ENCODE assay signal across 22 cellular contexts in genomic region chr7:156944876-156945275, GRCh38.
"Had no signal": no experiment of that assay in that cellular context is flagged by ENCODE, and none has a peak within 500 bp of the region (broad histone marks: within the 10 kb centered on the region; RNA-seq: fewer than 3 reads in every experiment).

No MANE protein-coding gene starts in this region.

- H3K4me1 Mint-ChIP-seq: endodermal cell, natural killer cell had no signal

- DNase-seq: colonic mucosa; effector CD8-positive, alpha-beta T cell; endodermal cell; foreskin fibroblast; gastrocnemius medialis; head of caudate nucleus; left ventricle myocardium superior; lower lobe of right lung; natural killer cell; psoas muscle; right cardiac atrium; sigmoid colon; stimulated activated CD4-positive, alpha-beta T cell treated with anti-CD3 and anti-CD28 coated beads, Interleukin-2, amount 100 ng/mL, for 24 hours; stimulated activated CD4-positive, alpha-beta T cell treated with anti-CD3 and anti-CD28 coated beads, Interleukin-4, amount 100 ng/mL, for 24 hours; upper lobe of left lung had no signal

- H3K36me3 ChIP-seq: colonic mucosa, gastrocnemius medialis, lower lobe of right lung, sigmoid colon, thoracic aorta, tibial nerve, upper lobe of left lung had no signal

- H3K27ac ChIP-seq: colonic mucosa, epithelial cell of prostate, gastrocnemius medialis, lower lobe of right lung, psoas muscle, sigmoid colon, thoracic aorta, tibial nerve, upper lobe of left lung had no signal

- H3K4me3 Mint-ChIP-seq: dendritic cell treated with granulocyte-macrophage colony-stimulating factor and Interleukin-4, amounts not matched to agents 40 ng/mL and 50 ng/mL, for 4 days; endodermal cell; natural killer cell; stimulated activated effector memory CD8-positive, alpha-beta T cell treated with anti-CD3 and anti-CD28 coated beads, Interleukin-12 subunit alpha, Interleukin-12 subunit beta, amount 100 ng/mL, for 72 hours; stimulated activated naive CD8-positive, alpha-beta T cell treated with anti-CD3 and anti-CD28 coated beads, Interleukin-15, Interleukin-2, amounts not matched to agents 100 ng/mL and 50 ng/mL, for 24 hours had no signal

- H3K9me3 ChIP-seq: colonic mucosa, gastrocnemius medialis, lower lobe of right lung, psoas muscle, sigmoid colon, thoracic aorta, tibial nerve, upper lobe of left lung had no signal

- H3K27ac Mint-ChIP-seq: dendritic cell treated with granulocyte-macrophage colony-stimulating factor and Interleukin-4, amounts not matched to agents 40 ng/mL and 50 ng/mL, for 4 days; endodermal cell; natural killer cell; stimulated activated effector memory CD8-positive, alpha-beta T cell treated with anti-CD3 and anti-CD28 coated beads, Interleukin-12 subunit alpha, Interleukin-12 subunit beta, amount 100 ng/mL, for 72 hours; stimulated activated naive CD8-positive, alpha-beta T cell treated with anti-CD3 and anti-CD28 coated beads, Interleukin-15, Interleukin-2, amounts not matched to agents 100 ng/mL and 50 ng/mL, for 24 hours had no signal

- H3K36me3 Mint-ChIP-seq: natural killer cell had no signal

- ATAC-seq: esophagus mucosa; gastrocnemius medialis; left ventricle myocardium superior; lower lobe of right lung; natural killer cell; psoas muscle; right cardiac atrium; stimulated activated effector memory CD8-positive, alpha-beta T cell treated with anti-CD3 and anti-CD28 coated beads, Interleukin-12 subunit alpha, Interleukin-12 subunit beta, amount 100 ng/mL, for 72 hours had no signal

- H3K9me3 Mint-ChIP-seq: stimulated activated effector memory CD8-positive, alpha-beta T cell treated with anti-CD3 and anti-CD28 coated beads, Interleukin-12 subunit alpha, Interleukin-12 subunit beta, amount 100 ng/mL, for 72 hours; stimulated activated naive CD8-positive, alpha-beta T cell treated with anti-CD3 and anti-CD28 coated beads, Interleukin-15, Interleukin-2, amounts not matched to agents 100 ng/mL and 50 ng/mL, for 24 hours had no signal

- H3K27me3 ChIP-seq: colonic mucosa had no signal

- H3K4me3 ChIP-seq: colonic mucosa, gastrocnemius medialis, lower lobe of right lung, psoas muscle, sigmoid colon, thoracic aorta, tibial nerve, upper lobe of left lung had no signal

- H3K4me1 ChIP-seq: colonic mucosa, lower lobe of right lung, psoas muscle had no signal
